In the genomic region with DNA sequence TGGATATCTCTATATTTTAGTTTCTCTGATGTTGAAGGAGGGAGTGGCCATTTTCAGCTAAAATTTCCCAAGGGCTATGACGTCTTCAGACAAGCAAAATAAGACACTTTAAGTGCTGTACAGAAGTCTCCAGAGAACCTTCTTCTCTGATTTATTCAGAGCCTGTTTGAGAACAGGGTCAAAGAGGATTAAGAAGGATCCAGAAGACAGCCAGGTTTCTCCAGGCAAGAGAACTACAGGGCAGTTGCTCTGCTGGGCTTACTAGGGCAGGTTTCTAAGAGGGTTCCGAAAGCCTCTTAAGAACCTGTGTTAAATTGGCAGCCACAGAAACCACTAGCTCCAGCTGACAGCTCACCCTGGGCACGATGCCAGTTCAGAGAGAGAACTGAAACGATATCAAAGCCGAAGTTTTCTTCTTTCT, we compare ENCODE assay signal across 8 cellular contexts. TPM values are rescaled to one million over a fixed set of nuclear protein-coding genes. Genes with fewer than 3 reads are reported as not detected.
DNase-seq lines count a peak whose midpoint lies in the region; ATAC-seq, FAIRE-seq and TF ChIP-seq lines count a peak whose summit lies in the region.

No MANE protein-coding gene starts in this region.

- no peak for TF ChIP-seq CTCF in BJ (IDR thresholded peaks at IDR 0.05; ENCODE audit: insufficient read depth, low read depth, low read length)
- TF ChIP-seq CTCF in OCI-LY7 (conservative IDR thresholded peaks at IDR 0.05; ENCODE audit: low read length): no peak
- no peak for TF ChIP-seq CTCF in gastroesophageal sphincter (IDR thresholded peaks at IDR 0.05)

- ATAC-seq in HG03442 (IDR thresholded peaks at IDR 0.05; ENCODE audit: unreplicated experiment) (peak; percentile 96), gastroesophageal sphincter (peak; percentile 66)

- peak; percentile 84 for FAIRE-seq in GM19239 (lab: Jason Lieb, UNC)

- no peaks in the 10 kb centered on the region for H3K9me2 ChIP-seq in OCI-LY7 (ENCODE audit: insufficient read depth, low read length)

- TF ChIP-seq EP300 in gastroesophageal sphincter (IDR thresholded peaks at IDR 0.05): no peak

- H3K4me1 ChIP-seq in OCI-LY7 (ENCODE audit: insufficient read depth, low read length, poor library complexity, severe bottlenecking) (peaks cover 54% of the 10 kb centered on the region), gastroesophageal sphincter (peaks cover 0 to 30% (median 0%) of the 10 kb centered on the region in 3 donors), rectal smooth muscle tissue (ENCODE audit: control insufficient read depth, insufficient read depth, low read length) (peaks cover 3% of the 10 kb centered on the region), urinary bladder (ENCODE audit: insufficient read depth) (no peaks in the 10 kb centered on the region)

- H3K36me3 ChIP-seq in BJ (ENCODE audit: control insufficient read depth, insufficient read depth, low read length) (no peaks in the 10 kb centered on the region), OCI-LY7 (ENCODE audit: insufficient read depth, low read length) (peaks cover 3% of the 10 kb centered on the region; the same call in 1 of the 2 replicates), gastroesophageal sphincter (peaks cover 0 to 13% of the 10 kb centered on the region in 2 donors), rectal smooth muscle tissue (ENCODE audit: control insufficient read depth, insufficient read depth, low read length) (no peaks in the 10 kb centered on the region), urinary bladder (ENCODE audit: insufficient read depth) (peaks cover 2% of the 10 kb centered on the region)

- H3K27ac ChIP-seq in OCI-LY7 (ENCODE audit: low read depth, low read length, poor library complexity, severe bottlenecking) (peak overlapping the region; percentile 41), gastroesophageal sphincter (peak overlapping the region; percentile 76 to 98 (median 84)), rectal smooth muscle tissue (ENCODE audit: low read depth, low read length) (peak overlapping the region; percentile 91), urinary bladder (ENCODE audit: low read depth) (no peak overlapping the region)

- H3K9me3 ChIP-seq in OCI-LY7 (ENCODE audit: low read length) (peaks cover 8% of the 10 kb centered on the region; the same call in 1 of the 2 replicates), gastroesophageal sphincter (no peaks in the 10 kb centered on the region)

- intact Hi-C loops in OCI-LY7 (cut with micrococcal nuclease; ENCODE audit: unreplicated experiment): loop anchor here (5.0 kb wide), 2 partner anchors 73 to 112 kb away; a partner anchor contains a TSS

- peak; percentile 22 to 46 for TF ChIP-seq POLR2A in gastroesophageal sphincter (IDR thresholded peaks at IDR 0.05)

- H3K4me2 ChIP-seq in OCI-LY7 (ENCODE audit: low read length): peak overlapping the region; percentile 79

- peak overlapping the region; percentile 85 for H2AFZ ChIP-seq in OCI-LY7 (ENCODE audit: low read length)

- no peaks in the 10 kb centered on the region for H4K20me1 ChIP-seq in OCI-LY7 (ENCODE audit: insufficient read depth, low read length)

- peak; percentile 54 for DNase-seq in BJ (ENCODE audit: low read depth)
- DNase-seq in GM19239 (ENCODE audit: insufficient read length, low spot score): peak; percentile 7
- peak; percentile 85 for DNase-seq in OCI-LY7 (ENCODE audit: low spot score)
- peak; percentile 58 to 72 for DNase-seq in activated T-helper 1 cell treated with anti-CD3 and anti-CD28 coated beads, Interleukin-2, amount 50 U/mL, for 16 hours (ENCODE audit: low read depth in 1 of 2, low spot score in 1 of 2)

- H3K4me3 ChIP-seq in BJ (ENCODE audit: low read depth, low read length) (peak overlapping the region; percentile 13; the same call in 1 of the 2 replicates), OCI-LY7 (ENCODE audit: low read depth, low read length, poor library complexity, severe bottlenecking) (peak overlapping the region; percentile 40), gastroesophageal sphincter (peak overlapping the region; percentile 45 to 98), rectal smooth muscle tissue (ENCODE audit: low read length) (peak overlapping the region; percentile 62), urinary bladder (ENCODE audit: low read depth, low read length) (peak overlapping the region; percentile 29)

- peak overlapping the region; percentile 22 for H3K9ac ChIP-seq in rectal smooth muscle tissue (ENCODE audit: low read length)

- POLR2A ChIA-PET in BJ (lab: Charles Lee): no interaction called here
- POLR2A ChIA-PET in OCI-LY7 (lab: Charles Lee): interaction anchor here (1.0 to 1.7 kb wide), 11 partner anchors 11 to 641 kb away, joined by 3 to 8 read pairs (median 4); a partner anchor contains a TSS

- CTCF ChIA-PET in BJ (lab: Yijun Ruan, JAX): interaction anchor here (1.9 kb wide), 1 partner anchor 11 kb away, joined by 4 read pairs; no protein-coding TSS in a partner anchor
- CTCF ChIA-PET in OCI-LY7 (lab: Charles Lee; ENCODE audit: unreplicated experiment): no interaction called here

- 0% methylated on average over 4 to 5 of the region's 5 CpGs for WGBS in gastroesophageal sphincter (ENCODE audit: low coverage in 1 of 2), 2 donors
- under 1% methylated on average over 5 of the region's 5 CpGs for WGBS in urinary bladder

- no peaks in the 10 kb centered on the region for H3K79me2 ChIP-seq in OCI-LY7 (ENCODE audit: insufficient read depth, low read depth, low read length)

- BruUV-seq in OCI-LY7 (replicated peaks; lab: Mats Ljungman, UMichigan): no TSS peak

- H3K27me3 ChIP-seq in BJ (ENCODE audit: control insufficient read depth, insufficient read depth, low read length) (0 out of 2 replicates have a peak, but pooled peaks cover 2% of the 10 kb centered on the region), gastroesophageal sphincter (no peaks in the 10 kb centered on the region), rectal smooth muscle tissue (ENCODE audit: control insufficient read depth, insufficient read depth, low read length) (no peaks in the 10 kb centered on the region)

RNA-seq across cellular contexts. Expression of a gene that starts 1.2 kb away (rescaled TPM):
- polyA plus RNA-seq in BJ (2011; rRNA removed) (116 and 193 TPM in 2 replicates), urinary bladder (596 TPM)
- 18.9 and 20.6 TPM in 2 replicates for polyA minus RNA-seq in BJ (2011; rRNA and poly(A)+ RNA removed)
- total RNA-seq in OCI-LY7 (2014; rRNA removed; shearing (Covaris generic)): 0.10 TPM in 1 of 2 replicates, not detected in the other
- total RNA-seq in OCI-LY7 (2022) (not detected in 2 replicates), gastroesophageal sphincter (100 to 1,000 TPM; 506 to 706 (median 636) TPM), urinary bladder (487 TPM)

RNA-seq across cellular contexts. Expression of a gene that starts 41.1 kb away (rescaled TPM):
- polyA plus RNA-seq in BJ (2011; rRNA removed) (0.12 TPM in 1 of 2 replicates, not detected in the other), urinary bladder (0.60 TPM)
- polyA minus RNA-seq in BJ (2011; rRNA and poly(A)+ RNA removed): not detected in 2 replicates
- not detected in 2 replicates for total RNA-seq in OCI-LY7 (2014; rRNA removed; shearing (Covaris generic))
- total RNA-seq in OCI-LY7 (2022) (not detected in 2 replicates), gastroesophageal sphincter (1 to 10 TPM in 1 of 4 donors, under 1 TPM in 3; 0.13 to 1.7 (median 0.62) TPM), urinary bladder (4.8 TPM)

RNA-seq across cellular contexts. Expression of a gene that starts 53.9 kb away (rescaled TPM):
- polyA plus RNA-seq in BJ (2011; rRNA removed) (0.66 and 0.93 TPM in 2 replicates), urinary bladder (1.8 TPM)
- polyA minus RNA-seq in BJ (2011; rRNA and poly(A)+ RNA removed): not detected in 2 replicates
- total RNA-seq in OCI-LY7 (2014; rRNA removed; shearing (Covaris generic)): 1.8 and 1.9 TPM in 2 replicates
- total RNA-seq in OCI-LY7 (2022) (1.7 and 3.3 TPM in 2 replicates), gastroesophageal sphincter (1 to 10 TPM in 1 of 4 donors, under 1 TPM in 2, not detected in 1; 0.54 to 3.4 (median 0.96) TPM), urinary bladder (27.3 TPM)

Comparison
In these comparisons a context has a peak if more than half of its experiments do, and no peak if none do; other contexts are left out.
1. DNase-seq: peak in every context shown above with its lines; median percentile 85 in OCI-LY7; 65 in activated T-helper 1 cell treated with anti-CD3 and anti-CD28 coated beads, Interleukin-2, amount 50 U/mL, for 16 hours; 54 in BJ; 7 in GM19239.
2. H3K4me3 ChIP-seq: peak in every context shown above with its lines; median percentile 72 in gastroesophageal sphincter; 62 in rectal smooth muscle tissue; 40 in OCI-LY7; 29 in urinary bladder; 13 in BJ.
3. RNA of a gene that starts 1.2 kb away (total RNA-seq): 506 to 706 TPM in gastroesophageal sphincter and 487 TPM in urinary bladder (single experiment); 0.10 TPM in OCI-LY7; every median in the first group is over 100 times any median in the second.